ENCODE assay signal across 8 cellular contexts in the genomic region with DNA sequence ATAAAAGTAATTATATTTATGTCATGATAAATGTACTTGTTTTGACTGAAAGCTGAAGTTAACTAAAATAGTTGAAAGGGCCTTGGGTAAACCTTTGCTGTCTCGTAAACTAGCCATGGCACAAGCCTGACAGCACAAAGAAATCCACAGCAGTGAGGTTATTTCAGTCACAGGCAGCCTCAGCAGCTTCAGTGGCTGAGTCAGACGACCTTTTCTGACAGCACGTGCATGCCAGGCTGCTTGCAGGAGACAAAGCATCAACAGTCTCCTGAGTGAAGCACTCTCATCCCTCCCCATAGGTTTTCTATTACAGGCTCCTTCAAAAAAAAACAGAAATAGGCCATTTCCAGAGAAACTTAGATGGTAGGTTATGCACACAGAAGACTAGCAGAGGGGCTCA. TPM values are rescaled to one million over a fixed set of nuclear protein-coding genes. Genes with fewer than 3 reads are reported as not detected.
DNase-seq lines count a peak whose midpoint lies in the region; TF ChIP-seq lines count a peak whose summit lies in the region.

No MANE protein-coding gene starts in this region.

- intact Hi-C loops in activated naive CD4-positive, alpha-beta T cell treated with anti-CD3 and anti-CD28 coated beads for 36 hours (cut with micrococcal nuclease) = loop anchor here (2.0 kb wide), 1 partner anchor 23 kb away; no protein-coding TSS in a partner anchor
- intact Hi-C loops in activated T-helper 2 cell treated with anti-CD3 and anti-CD28 coated beads, Interferon-gamma antibody, Interleukin-2, Interleukin-4, amounts not matched to agents 10 μg/mL and 5 μg/mL and 100 μg/mL, durations not matched to agents 14 hours and 24 hours and 36 hours (cut with micrococcal nuclease) = no loop called here

- H3K4me3 Mint-ChIP-seq in activated naive CD4-positive, alpha-beta T cell treated with anti-CD3 and anti-CD28 coated beads for 36 hours = no peak overlapping the region
- H3K4me3 Mint-ChIP-seq in activated T-helper 2 cell treated with anti-CD3 and anti-CD28 coated beads, Interferon-gamma antibody, Interleukin-2, Interleukin-4, amounts not matched to agents 10 μg/mL and 5 μg/mL and 100 μg/mL, durations not matched to agents 14 hours and 24 hours and 36 hours (ENCODE audit: low read depth) = no peak overlapping the region
- H3K4me3 Mint-ChIP-seq in type B pancreatic cell = no peak overlapping the region

- CTCF ChIA-PET in activated naive CD4-positive, alpha-beta T cell treated with anti-CD3 and anti-CD28 coated beads for 36 hours (lab: Charles Lee) = interaction anchor here (0.7 to 0.9 kb wide), 2 partner anchors 139 to 222 kb away, joined by 4 read pairs; no protein-coding TSS in a partner anchor

- no peak overlapping the region for H3K27ac Mint-ChIP-seq in activated naive CD4-positive, alpha-beta T cell treated with anti-CD3 and anti-CD28 coated beads for 36 hours
- peak overlapping the region; percentile 53 for H3K27ac Mint-ChIP-seq in activated T-helper 2 cell treated with anti-CD3 and anti-CD28 coated beads, Interferon-gamma antibody, Interleukin-2, Interleukin-4, amounts not matched to agents 10 μg/mL and 5 μg/mL and 100 μg/mL, durations not matched to agents 14 hours and 24 hours and 36 hours
- H3K27ac Mint-ChIP-seq in type B pancreatic cell = no peak overlapping the region

- H3K27me3 Mint-ChIP-seq in activated naive CD4-positive, alpha-beta T cell treated with anti-CD3 and anti-CD28 coated beads for 36 hours (ENCODE audit: low read depth) = no peaks in the 10 kb centered on the region
- no peaks in the 10 kb centered on the region for H3K27me3 Mint-ChIP-seq in activated T-helper 2 cell treated with anti-CD3 and anti-CD28 coated beads, Interferon-gamma antibody, Interleukin-2, Interleukin-4, amounts not matched to agents 10 μg/mL and 5 μg/mL and 100 μg/mL, durations not matched to agents 14 hours and 24 hours and 36 hours (ENCODE audit: low read depth)
- no peaks in the 10 kb centered on the region for H3K27me3 Mint-ChIP-seq in type B pancreatic cell

- H3K36me3 Mint-ChIP-seq in activated naive CD4-positive, alpha-beta T cell treated with anti-CD3 and anti-CD28 coated beads for 36 hours (ENCODE audit: low read depth) = peaks cover 61% of the 10 kb centered on the region
- H3K36me3 Mint-ChIP-seq in activated T-helper 2 cell treated with anti-CD3 and anti-CD28 coated beads, Interferon-gamma antibody, Interleukin-2, Interleukin-4, amounts not matched to agents 10 μg/mL and 5 μg/mL and 100 μg/mL, durations not matched to agents 14 hours and 24 hours and 36 hours (ENCODE audit: low read depth) = peaks cover 82% of the 10 kb centered on the region
- H3K36me3 Mint-ChIP-seq in type B pancreatic cell = peaks cover 38% of the 10 kb centered on the region

- peak; percentile 60 for DNase-seq in activated naive CD4-positive, alpha-beta T cell treated with anti-CD3 and anti-CD28 coated beads for 36 hours
- DNase-seq in activated naive CD4-positive, alpha-beta T cell treated with anti-CD3 and anti-CD28 coated beads, Interleukin-2, amount 50 U/mL, for 16 hours = no peak
- DNase-seq in activated T-helper 2 cell treated with anti-CD3 and anti-CD28 coated beads, Interferon-gamma antibody, Interleukin-2, Interleukin-4, amounts not matched to agents 10 μg/mL and 5 μg/mL and 100 μg/mL, durations not matched to agents 14 hours and 24 hours and 36 hours (ENCODE audit: low spot score) = no peak
- peak in 26 of 51 donors; percentile 1 to 65 (median 16) for DNase-seq in hypothalamus (lab: John Stamatoyannopoulos, UW)
- DNase-seq in superior temporal gyrus (ENCODE audit: extremely low spot score) = peak; percentile 50
- no peak for DNase-seq in NCI-H748 treated with DMSO at 0.1 percent for 48 hours (lab: John Stamatoyannopoulos, UW)
- no peak for DNase-seq in NCI-H526 treated with DMSO at 0.1 percent for 48 hours (lab: John Stamatoyannopoulos, UW)
- DNase-seq in type B pancreatic cell (ENCODE audit: extremely low spot score, unreplicated experiment) = no peak

- H3K9me3 Mint-ChIP-seq in activated naive CD4-positive, alpha-beta T cell treated with anti-CD3 and anti-CD28 coated beads for 36 hours = no peaks in the 10 kb centered on the region
- H3K9me3 Mint-ChIP-seq in activated T-helper 2 cell treated with anti-CD3 and anti-CD28 coated beads, Interferon-gamma antibody, Interleukin-2, Interleukin-4, amounts not matched to agents 10 μg/mL and 5 μg/mL and 100 μg/mL, durations not matched to agents 14 hours and 24 hours and 36 hours = peaks cover 10% of the 10 kb centered on the region
- H3K9me3 Mint-ChIP-seq in type B pancreatic cell = no peaks in the 10 kb centered on the region

- no peak for TF ChIP-seq CTCF in type B pancreatic cell (conservative IDR thresholded peaks at IDR 0.05)

- H3K4me1 Mint-ChIP-seq in activated naive CD4-positive, alpha-beta T cell treated with anti-CD3 and anti-CD28 coated beads for 36 hours (ENCODE audit: low read depth) = peaks cover 28% of the 10 kb centered on the region
- H3K4me1 Mint-ChIP-seq in activated T-helper 2 cell treated with anti-CD3 and anti-CD28 coated beads, Interferon-gamma antibody, Interleukin-2, Interleukin-4, amounts not matched to agents 10 μg/mL and 5 μg/mL and 100 μg/mL, durations not matched to agents 14 hours and 24 hours and 36 hours (ENCODE audit: low read depth) = peaks cover 52% of the 10 kb centered on the region
- H3K4me1 Mint-ChIP-seq in type B pancreatic cell (ENCODE audit: unreplicated experiment) = no peaks in the 10 kb centered on the region

RNA-seq across cellular contexts. Expression of a gene that starts 34.6 kb away (rescaled TPM):
- total RNA-seq in activated naive CD4-positive, alpha-beta T cell treated with anti-CD3 and anti-CD28 coated beads for 36 hours = 10 to 100 TPM; 76.1 to 78.8 TPM
- total RNA-seq in activated T-helper 2 cell treated with anti-CD3 and anti-CD28 coated beads, Interferon-gamma antibody, Interleukin-2, Interleukin-4, amounts not matched to agents 10 μg/mL and 5 μg/mL and 100 μg/mL, durations not matched to agents 14 hours and 24 hours and 36 hours = 118 and 123 TPM in 2 replicates
- total RNA-seq in type B pancreatic cell (ENCODE audit: low replicate concordance) = 20.4 and 26.4 TPM in 2 replicates

Comparison
In these comparisons a context has a peak if more than half of its experiments do, and no peak if none do; other contexts are left out.
1. DNase-seq: peak in activated naive CD4-positive, alpha-beta T cell treated with anti-CD3 and anti-CD28 coated beads for 36 hours (single experiment), hypothalamus (26 of 51) and superior temporal gyrus (single experiment); none in activated naive CD4-positive, alpha-beta T cell treated with anti-CD3 and anti-CD28 coated beads, Interleukin-2, amount 50 U/mL, for 16 hours (single experiment), activated T-helper 2 cell treated with anti-CD3 and anti-CD28 coated beads, Interferon-gamma antibody, Interleukin-2, Interleukin-4, amounts not matched to agents 10 μg/mL and 5 μg/mL and 100 μg/mL, durations not matched to agents 14 hours and 24 hours and 36 hours (single experiment), NCI-H748 treated with DMSO at 0.1 percent for 48 hours (single experiment), NCI-H526 treated with DMSO at 0.1 percent for 48 hours (single experiment) and type B pancreatic cell (single experiment).